Comparison of ENCODE assay signal across 12 cellular contexts in the genomic region with DNA sequence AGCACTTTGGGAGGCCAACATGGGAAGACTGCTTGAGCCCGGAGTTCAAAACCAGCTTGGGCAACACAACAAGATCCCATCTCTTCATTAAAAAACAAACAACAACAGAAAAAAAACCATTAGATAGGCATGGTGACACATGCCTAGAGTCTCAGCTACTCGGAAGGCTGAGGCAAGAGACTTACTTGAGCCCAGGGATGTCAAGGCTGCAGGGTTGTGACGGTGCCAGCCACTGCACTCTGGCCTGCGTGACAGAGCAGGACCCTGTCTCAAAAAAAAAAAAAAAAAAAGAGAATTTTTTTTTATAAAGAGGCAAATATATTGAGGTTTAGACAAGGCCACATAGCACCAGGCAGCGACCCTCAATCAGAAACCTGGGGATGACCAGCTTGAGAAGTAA.
"Had no signal": no experiment of that assay in that cellular context is flagged by ENCODE, and none has a peak within 500 bp of the region (broad histone marks: within the 10 kb centered on the region; RNA-seq: fewer than 3 reads in every experiment).

No MANE protein-coding gene starts in this region.

- H3K9me3 Mint-ChIP-seq: activated naive CD4-positive, alpha-beta T cell treated with anti-CD3 and anti-CD28 coated beads, Interleukin-2, amount 10 ng/mL, durations not matched to agents 7 days and 5 days; activated T-cell treated with anti-CD3 and anti-CD28 coated beads, Interleukin-2, amount 50 U/mL, for 24 hours; neural crest cell had no signal

- H3K27me3 ChIP-seq: left lung had no signal

- DNase-seq: activated CD4-positive, alpha-beta T cell treated with anti-CD3 and anti-CD28 coated beads for 1 hour; activated CD4-positive, alpha-beta T cell treated with anti-CD3 and anti-CD28 coated beads, Interleukin-2, amount 50 U/mL, for 48 hours; activated naive CD4-positive, alpha-beta T cell treated with anti-CD3 and anti-CD28 coated beads, Interleukin-2, amount 10 ng/mL, durations not matched to agents 7 days and 5 days; activated T-cell treated with anti-CD3 and anti-CD28 coated beads, Interleukin-2, amount 50 U/mL, for 24 hours; kidney; left lung; stimulated activated CD4-positive, alpha-beta T cell treated with anti-CD3 and anti-CD28 coated beads, Interleukin-12 subunit alpha, Interleukin-12 subunit beta, amount 100 ng/mL, for 4 hours; stimulated activated CD4-positive, alpha-beta T cell treated with anti-CD3 and anti-CD28 coated beads, Interleukin-2, amount 100 ng/mL, for 24 hours; T-helper 9 cell had no signal

- H3K4me3 ChIP-seq: left lung had no signal

- H3K4me1 ChIP-seq: left lung had no signal

- H3K36me3 ChIP-seq: left lung had no signal

- H3K4me3 Mint-ChIP-seq: activated naive CD4-positive, alpha-beta T cell treated with anti-CD3 and anti-CD28 coated beads, Interleukin-2, amount 10 ng/mL, durations not matched to agents 7 days and 5 days; activated T-cell treated with anti-CD3 and anti-CD28 coated beads, Interleukin-2, amount 50 U/mL, for 24 hours; neural crest cell had no signal

- H3K9me3 ChIP-seq: left lung had no signal

- H3K36me3 Mint-ChIP-seq: activated naive CD4-positive, alpha-beta T cell treated with anti-CD3 and anti-CD28 coated beads, Interleukin-2, amount 10 ng/mL, durations not matched to agents 7 days and 5 days had no signal

- H3K27ac Mint-ChIP-seq: activated naive CD4-positive, alpha-beta T cell treated with anti-CD3 and anti-CD28 coated beads, Interleukin-2, amount 10 ng/mL, durations not matched to agents 7 days and 5 days; activated T-cell treated with anti-CD3 and anti-CD28 coated beads, Interleukin-2, amount 50 U/mL, for 24 hours had no signal

- H3K27ac ChIP-seq: left lung had no signal

- ATAC-seq: esophagus mucosa, left lung, sciatic nerve had no signal

- H3K27me3 Mint-ChIP-seq: activated T-cell treated with anti-CD3 and anti-CD28 coated beads, Interleukin-2, amount 50 U/mL, for 24 hours had no signal
